In the genomic region with DNA sequence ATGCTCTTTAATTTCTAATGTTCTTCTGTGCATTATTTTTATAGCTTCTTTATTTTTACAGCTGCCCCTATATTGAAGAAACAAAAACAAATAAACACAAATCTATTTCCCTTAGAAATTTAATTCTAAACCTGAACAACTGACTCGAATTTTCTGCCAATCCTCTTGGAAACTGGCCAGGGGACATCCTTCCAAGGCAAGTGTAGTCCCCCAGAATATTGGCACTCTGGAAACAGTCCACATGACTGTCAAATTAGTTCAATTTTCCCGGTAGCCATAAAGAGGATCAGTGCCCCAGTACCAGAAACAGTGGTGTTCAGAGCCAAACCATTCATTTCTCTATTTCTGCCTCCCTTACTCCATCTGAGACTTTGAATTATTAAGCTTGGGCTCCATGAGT, we compare ENCODE assay signal across 22 cellular contexts.
"Had no signal": no experiment of that assay in that cellular context is flagged by ENCODE, and none has a peak within 500 bp of the region (broad histone marks: within the 10 kb centered on the region; RNA-seq: fewer than 3 reads in every experiment).

No MANE protein-coding gene starts in this region.

- H3K27ac ChIP-seq: esophagus squamous epithelium, gastroesophageal sphincter, left ventricle myocardium inferior, lower lobe of right lung, parathyroid adenoma, prostate gland, right lobe of liver, stomach, thoracic aorta, transverse colon had no signal

- H3K9ac ChIP-seq: parathyroid adenoma had no signal

- H3K9me3 ChIP-seq: esophagus squamous epithelium, gastroesophageal sphincter, left ventricle myocardium inferior, lower lobe of right lung, prostate gland, right lobe of liver, stomach, thoracic aorta, transverse colon had no signal

- H3K4me1 ChIP-seq: esophagus squamous epithelium, gastroesophageal sphincter, left ventricle myocardium inferior, lower lobe of right lung, parathyroid adenoma, prostate gland, stomach, transverse colon had no signal

- ATAC-seq: gastroesophageal sphincter; left cardiac atrium; lower lobe of right lung; naive thymus-derived CD4-positive, alpha-beta T cell; right lobe of liver; stimulated activated naive B cell treated with anti-CD40 and anti-IgM and Interleukin-4, amounts not matched to agents 10 μg/mL and 1 μg/mL and 100 μg/mL, for 72 hours had no signal

- H3K27me3 ChIP-seq: esophagus squamous epithelium, gastroesophageal sphincter, right lobe of liver, stomach, transverse colon had no signal

- DNase-seq: dermis blood vessel endothelial cell; esophagus squamous epithelium; foreskin fibroblast; kidney; left cardiac atrium; left ventricle myocardium inferior; lower lobe of right lung; mesenchymal stem cell; naive thymus-derived CD4-positive, alpha-beta T cell; nephron progenitor cell; retina; right lobe of liver; stimulated activated CD4-positive, alpha-beta T cell treated with anti-CD3 and anti-CD28 coated beads, Interleukin-15, amount 100 ng/mL, for 24 hours; stimulated activated CD4-positive, alpha-beta T cell treated with anti-CD3 and anti-CD28 coated beads, Interleukin-1b, Interleukin-23, amount 100 ng/mL, for 48 hours; stimulated activated CD4-positive, alpha-beta T cell treated with anti-CD3 and anti-CD28 coated beads, Interleukin-4, amount 100 ng/mL, for 24 hours; stimulated activated naive B cell treated with anti-CD40 and anti-IgM and Interleukin-4, amounts not matched to agents 10 μg/mL and 1 μg/mL and 100 μg/mL, for 72 hours; stomach; transverse colon had no signal

- H3K4me3 ChIP-seq: esophagus squamous epithelium, gastroesophageal sphincter, left ventricle myocardium inferior, lower lobe of right lung, prostate gland, stomach, thoracic aorta, transverse colon had no signal

- H3K79me2 ChIP-seq: parathyroid adenoma had no signal

- H3K36me3 ChIP-seq: esophagus squamous epithelium, gastroesophageal sphincter, left ventricle myocardium inferior, lower lobe of right lung, prostate gland, right lobe of liver, stomach, thoracic aorta, transverse colon had no signal

- H2AFZ ChIP-seq: parathyroid adenoma had no signal
